In the genomic region with DNA sequence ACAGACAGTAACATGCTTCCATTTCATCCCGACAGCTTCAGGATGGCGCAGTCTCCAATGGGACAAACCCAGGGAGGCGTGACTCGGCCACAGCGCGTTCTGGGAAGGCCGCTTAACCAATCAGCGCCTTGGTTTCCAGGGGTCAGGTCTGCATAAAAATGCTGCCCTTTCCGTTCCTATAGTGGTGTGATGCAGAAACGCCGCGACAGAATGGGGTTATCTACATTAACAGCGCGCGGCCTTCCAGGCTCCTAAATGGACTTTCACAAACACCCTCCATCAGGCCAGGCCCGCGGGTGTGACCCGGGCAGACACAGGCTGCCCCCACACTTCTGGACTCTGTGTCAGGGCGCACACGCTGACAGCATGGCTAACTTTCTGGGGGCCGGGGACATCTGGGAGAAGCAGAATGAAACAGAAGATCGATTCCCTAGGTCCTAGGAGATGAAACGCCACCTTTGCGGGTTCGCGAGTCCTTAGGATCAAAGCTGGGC, we compare ENCODE assay signal across 1 cellular context.
TF ChIP-seq lines count a peak whose summit lies in the region.

No MANE protein-coding gene starts in this region.

TF ChIP-seq in HCT116, 20 proteins besides CTCF, POLR2A, EP300 and RAD21 (continued from another document):
- TF ChIP-seq, protein P1, sequence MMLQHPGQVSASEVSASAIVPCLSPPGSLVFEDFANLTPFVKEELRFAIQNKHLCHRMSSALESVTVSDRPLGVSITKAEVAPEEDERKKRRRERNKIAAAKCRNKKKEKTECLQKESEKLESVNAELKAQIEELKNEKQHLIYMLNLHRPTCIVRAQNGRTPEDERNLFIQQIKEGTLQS (IDR thresholded peaks at IDR 0.05), result no peak
- TF ChIP-seq EZH2phosphoT487 (IDR thresholded peaks at IDR 0.05; ENCODE audit: borderline replicate concordance), result no peak
- TF ChIP-seq SRF (IDR thresholded peaks at IDR 0.05; ENCODE audit: low read depth), result 0 out of 2 replicates have a peak, but pooled peaks have one; percentile 8
- peak; percentile 66 for TF ChIP-seq POLR2AphosphoS5 (IDR thresholded peaks at IDR 0.05; ENCODE audit: low read depth, low read length)
- no peak for TF ChIP-seq ZFX (IDR thresholded peaks at IDR 0.05)
- peak; percentile 38 for TF ChIP-seq YY1 (IDR thresholded peaks at IDR 0.05; ENCODE audit: extremely low read depth, insufficient replicate concordance, low read depth, low read length)
- TF ChIP-seq SP1 (IDR thresholded peaks at IDR 0.05; ENCODE audit: low read depth), result peak; percentile 41; the same call in 1 of the 2 replicates
